In the genomic region with DNA sequence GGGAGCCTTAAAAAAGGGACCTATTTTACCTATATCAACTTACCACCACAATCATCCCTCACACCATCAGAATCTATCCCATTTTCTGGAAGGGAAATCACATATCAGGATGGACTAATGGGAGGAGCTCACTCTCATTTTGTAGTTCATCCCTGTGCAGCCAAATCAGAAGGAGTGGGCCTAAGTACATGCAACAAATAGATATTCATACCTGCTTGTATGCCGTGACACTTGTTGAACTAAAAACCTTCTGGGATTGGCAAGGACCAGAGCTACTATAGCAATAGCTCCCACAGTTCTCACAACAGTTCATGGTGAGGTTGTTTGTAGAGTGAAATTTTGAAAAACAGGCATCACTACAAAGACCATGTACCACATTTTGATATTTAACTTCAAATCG, we compare ENCODE assay signal across 17 cellular contexts. TPM values are rescaled to one million over a fixed set of nuclear protein-coding genes. Genes with fewer than 3 reads are reported as not detected.
A peak's percentile ranks its signal among the peaks of the same experiment; 100 is the strongest.
DNase-seq lines count a peak whose midpoint lies in the region; ATAC-seq and TF ChIP-seq lines count a peak whose summit lies in the region.
"Had no signal": no experiment of that assay in that cellular context is flagged by ENCODE, and none has a peak within 500 bp of the region (broad histone marks: within the 10 kb centered on the region; RNA-seq: fewer than 3 reads in every experiment).

No MANE protein-coding gene starts in this region.

- H3K27me3 Mint-ChIP-seq in GM23338 (ENCODE audit: insufficient read depth, low read depth, poor library complexity) (no peaks in the 10 kb centered on the region), progenitor cell of endocrine pancreas (no peaks in the 10 kb centered on the region)
- H3K27me3 Mint-ChIP-seq: CD4-positive, alpha-beta memory T cell had no signal

- no peak overlapping the region for H3K4me3 ChIP-seq in GM23338
- H3K4me3 ChIP-seq in HEK293 (ENCODE audit: low read depth, low read length): no peak overlapping the region
- no peak overlapping the region for H3K4me3 ChIP-seq in SK-N-MC
- no peak overlapping the region for H3K4me3 ChIP-seq in adrenal gland
- H3K4me3 ChIP-seq: GM12878, GM23248 had no signal

- H3K27me3 ChIP-seq in GM23338 (ENCODE audit: insufficient read depth) (no peaks in the 10 kb centered on the region), adrenal gland (no peaks in the 10 kb centered on the region)

- H3K9me3 Mint-ChIP-seq in GM23338 (no peaks in the 10 kb centered on the region), progenitor cell of endocrine pancreas (ENCODE audit: low read depth) (no peaks in the 10 kb centered on the region)
- H3K9me3 Mint-ChIP-seq: CD4-positive, alpha-beta memory T cell; H9; HFFc6 had no signal

- peaks cover 3% of the 10 kb centered on the region; the same call in 1 of the 2 replicates for H4K20me1 ChIP-seq in GM23338 (replicated peaks; ENCODE audit: insufficient read depth)

- no peak overlapping the region for H3K27ac ChIP-seq in GM23338 (ENCODE audit: low read depth)
- no peak overlapping the region for H3K27ac ChIP-seq in HEK293 (ENCODE audit: extremely low read depth, low read depth, low read length)
- peak overlapping the region; percentile 1; the same call in 1 of the 2 replicates for H3K27ac ChIP-seq in SK-N-MC
- no peak overlapping the region for H3K27ac ChIP-seq in adrenal gland
- H3K27ac ChIP-seq: GM23248 had no signal

- CTCF ChIA-PET in HEK293 (lab: Yijun Ruan, JAX): no interaction called here

- TF ChIP-seq CTCF in GM23338 (conservative IDR thresholded peaks at IDR 0.05; ENCODE audit: low read depth in 2 of 2) (no peak), HEK293 (tag by site-specific recombination; IDR thresholded peaks at IDR 0.05) (no peak), progenitor cell of endocrine pancreas (IDR thresholded peaks at IDR 0.05; ENCODE audit: unreplicated experiment) (no peak), adrenal gland (IDR thresholded peaks at IDR 0.05) (no peak)

- H3K27ac Mint-ChIP-seq in GM23338 (peak overlapping the region; percentile 71; the same call in 1 of the 2 replicates), progenitor cell of endocrine pancreas (peak overlapping the region; percentile 25)
- H3K27ac Mint-ChIP-seq: H9, HFFc6 had no signal

- no peak overlapping the region for H2AFZ ChIP-seq in GM23338
- H2AFZ ChIP-seq: GM23248 had no signal

- H3K9me2 ChIP-seq in GM23338 (ENCODE audit: insufficient read depth): no peaks in the 10 kb centered on the region

- no peak for DNase-seq in GM23338 (ENCODE audit: low spot score)
- no peak for DNase-seq in SK-N-MC (ENCODE audit: low read depth, low spot score)
- no peak for DNase-seq in progenitor cell of endocrine pancreas (ENCODE audit: low spot score, unreplicated experiment)
- no peak for DNase-seq in erythroblast (lab: John Stamatoyannopoulos, UW)
- no peak for DNase-seq in adrenal gland
- DNase-seq: C1 segment of cervical spinal cord; Calu3; CD4-positive, alpha-beta memory T cell; COR-L47; DMS53; DMS79 treated with DMSO at 0.1 percent for 48 hours; GM23248; H9; HFFc6 had no signal

- H3K4me3 Mint-ChIP-seq in GM23338 (no peak overlapping the region), progenitor cell of endocrine pancreas (ENCODE audit: low read depth) (no peak overlapping the region)
- H3K4me3 Mint-ChIP-seq: CD4-positive, alpha-beta memory T cell; H9; HFFc6 had no signal

- no peaks in the 10 kb centered on the region for H3K4me1 ChIP-seq in GM23338 (ENCODE audit: insufficient read depth)
- no peaks in the 10 kb centered on the region for H3K4me1 ChIP-seq in HEK293 (ENCODE audit: control insufficient read depth, insufficient read depth, low read length)
- no peaks in the 10 kb centered on the region for H3K4me1 ChIP-seq in adrenal gland (replicated peaks in 1 of 2)

- WGBS in adrenal gland, 4 donors: 85 to 93% (median 88%) methylated on average over 2 of the region's 2 CpGs

- TF ChIP-seq POLR2A in erythroblast (IDR thresholded peaks at IDR 0.05; ENCODE audit: low read length) (no peak), adrenal gland (IDR thresholded peaks at IDR 0.05) (no peak)

- H3F3A ChIP-seq in GM23338 (replicated peaks; ENCODE audit: low read depth): no peaks in the 10 kb centered on the region

- H3K4me2 ChIP-seq in GM23338: no peak overlapping the region

- H3K36me3 ChIP-seq in GM23338 (ENCODE audit: insufficient read depth) (0 out of 2 replicates have a peak, but pooled peaks cover 7% of the 10 kb centered on the region), HEK293 (ENCODE audit: control insufficient read depth in 2 of 2, insufficient read depth in 1 of 2, low read length in 2 of 2) (peaks cover 19 to 58% of the 10 kb centered on the region in 2 experiments), SK-N-MC (ENCODE audit: insufficient read depth, low read length) (peaks cover 29% of the 10 kb centered on the region), adrenal gland (replicated peaks in 1 of 2) (peaks cover 0 to 76% of the 10 kb centered on the region in 2 donors)

- POLR2A ChIA-PET in HEK293 (lab: Yijun Ruan, JAX): no interaction called here

- H3K79me2 ChIP-seq in GM23338 (replicated peaks; ENCODE audit: insufficient read depth): no peaks in the 10 kb centered on the region

- intact Hi-C loops in adrenal gland (cut with DNase I): no loop called here

- ATAC-seq in GM23338: no peak
- ATAC-seq: GM12878, HCT116 had no signal

- no peak overlapping the region for H3K9ac ChIP-seq in SK-N-MC (ENCODE audit: insufficient read length)
- H3K9ac ChIP-seq: GM23248 had no signal

- H3K36me3 Mint-ChIP-seq in GM23338 (ENCODE audit: low read depth) (peaks cover 18% of the 10 kb centered on the region), progenitor cell of endocrine pancreas (ENCODE audit: insufficient read depth) (peaks cover 9% of the 10 kb centered on the region)

- H3K9me3 ChIP-seq in HEK293 (ENCODE audit: control insufficient read depth, insufficient read depth, low read depth, low read length) (no peaks in the 10 kb centered on the region), SK-N-MC (ENCODE audit: low read depth, low read length) (no peaks in the 10 kb centered on the region), adrenal gland (replicated peaks in 1 of 3) (no peaks in the 10 kb centered on the region)

- H3K4me1 Mint-ChIP-seq in GM23338 (no peaks in the 10 kb centered on the region), progenitor cell of endocrine pancreas (ENCODE audit: low read depth) (no peaks in the 10 kb centered on the region)
- H3K4me1 Mint-ChIP-seq: CD4-positive, alpha-beta memory T cell; H9 had no signal

TF ChIP-seq in HEK293, 187 proteins besides CTCF, POLR2A, EP300 and RAD21:
- TF ChIP-seq ZEB2 (tag by site-specific recombination; IDR thresholded peaks at IDR 0.05) (no peak), SCRT1 (tag by site-specific recombination; IDR thresholded peaks at IDR 0.05; ENCODE audit: borderline replicate concordance) (0 out of 2 replicates have a peak, but pooled peaks have one; percentile 58), SCRT2 (tag by site-specific recombination; IDR thresholded peaks at IDR 0.05) (peak; percentile 64)

RNA-seq across cellular contexts. Expression of a gene that starts 17.3 kb away (rescaled TPM):
- total RNA-seq in GM23338 (2014; rRNA removed; shearing (Covaris generic)): 12.4 and 16.8 TPM in 2 replicates
- polyA plus RNA-seq in GM23338 (2016; fragmentation: Nextera tagmentation; extraction: Ambion mirVana) (5.8 and 7.0 TPM in 2 replicates), adrenal gland (10 to 100 TPM; 15.7 to 28.0 (median 21.6) TPM)
- total RNA-seq in progenitor cell of endocrine pancreas (27.3 and 30.1 TPM in 2 replicates), adrenal gland (10 to 100 TPM in 7 of 8 donors, 1 to 10 TPM in 1; 9.6 to 32.7 (median 22.0) TPM)

RNA-seq across cellular contexts. Expression of a gene that starts 29.3 kb away (rescaled TPM):
- 7.6 and 9.1 TPM in 2 replicates for total RNA-seq in GM23338 (2014; rRNA removed; shearing (Covaris generic))
- polyA plus RNA-seq in GM23338 (2016; fragmentation: Nextera tagmentation; extraction: Ambion mirVana): 27.0 and 27.1 TPM in 2 replicates
- 8.8 and 10.0 TPM in 2 replicates for total RNA-seq in progenitor cell of endocrine pancreas
- total RNA-seq in adrenal gland: 10 to 100 TPM; 19.8 to 88.9 (median 49.0) TPM
- polyA plus RNA-seq in adrenal gland: 10 to 100 TPM; 17.1 to 51.2 (median 37.5) TPM
